In the genomic region with DNA sequence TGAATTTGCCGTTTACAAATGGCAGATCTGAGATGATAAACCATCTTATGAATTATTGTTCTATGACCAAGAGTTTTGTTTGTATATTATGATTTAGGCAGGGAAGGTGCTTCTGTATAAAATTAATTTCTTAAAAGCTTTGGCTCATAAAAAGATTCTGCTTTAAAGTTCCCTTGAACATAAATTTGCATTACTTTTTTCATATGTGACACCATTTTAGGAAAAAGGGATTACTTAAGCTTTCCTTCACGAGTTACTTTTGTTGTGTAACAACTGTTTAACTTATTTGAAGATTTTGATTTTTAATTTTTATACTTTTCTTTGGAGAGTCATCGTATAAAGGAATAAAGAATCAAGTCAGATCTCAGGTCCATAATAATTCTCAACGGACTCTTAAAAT, we compare ENCODE assay signal across 12 cellular contexts. TPM values are rescaled to one million over a fixed set of nuclear protein-coding genes. Genes with fewer than 3 reads are reported as not detected.
DNase-seq lines count a peak whose midpoint lies in the region; ATAC-seq, FAIRE-seq and TF ChIP-seq lines count a peak whose summit lies in the region.
"Had no signal": no experiment of that assay in that cellular context is flagged by ENCODE, and none has a peak within 500 bp of the region (broad histone marks: within the 10 kb centered on the region; RNA-seq: fewer than 3 reads in every experiment).

No MANE protein-coding gene starts in this region.

- no peak for ATAC-seq in HepG2
- no peak for ATAC-seq in right lobe of liver
- no peak for ATAC-seq in K562
- ATAC-seq in HG02759 (IDR thresholded peaks at IDR 0.05; ENCODE audit: unreplicated experiment), result no peak
- ATAC-seq in pancreas, result no peak
- no peak for ATAC-seq in HG02970 (IDR thresholded peaks at IDR 0.05; ENCODE audit: low FRiP score, unreplicated experiment)
- ATAC-seq: heart right ventricle had no signal

- H3K9me3 Mint-ChIP-seq in mesothelial cell of epicardium, result no peaks in the 10 kb centered on the region

- H4K20me1 ChIP-seq in HepG2 (ENCODE audit: insufficient read depth, low read length) (peaks cover 14% of the 10 kb centered on the region; the same call in 1 of the 2 replicates), K562 (replicated peaks; ENCODE audit: control insufficient read depth, insufficient read depth, low read length) (no peaks in the 10 kb centered on the region)

- H3K27me3 ChIP-seq in HepG2 (ENCODE audit: control insufficient read depth in 1 of 2, insufficient read depth in 2 of 2, low read length in 2 of 2) (no peaks in the 10 kb centered on the region; a peak in 1 of 5 replicates), right lobe of liver (no peaks in the 10 kb centered on the region), K562 (ENCODE audit: control insufficient read depth in 2 of 2, insufficient read depth in 2 of 2, low read length in 2 of 2) (no peaks in the 10 kb centered on the region), pancreas (no peaks in the 10 kb centered on the region)
- H3K27me3 ChIP-seq: heart right ventricle had no signal

- H3K27ac ChIP-seq in HepG2 (ENCODE audit: extremely low read length, insufficient read depth, low read length), result no peak overlapping the region
- no peak overlapping the region for H3K27ac ChIP-seq in right lobe of liver
- peak overlapping the region; percentile 93; the same call in 2 of the 3 replicates for H3K27ac ChIP-seq in K562 (ENCODE audit: extremely low read depth, low read depth, low read length)
- H3K27ac ChIP-seq in pancreas, result no peak overlapping the region

- H3K79me2 ChIP-seq in HepG2 (ENCODE audit: insufficient read depth, low read length), result peaks cover 69% of the 10 kb centered on the region
- H3K79me2 ChIP-seq in K562 (ENCODE audit: control insufficient read depth, insufficient read depth, low read length), result peaks cover 81% of the 10 kb centered on the region

- H3K9ac ChIP-seq in HepG2 (ENCODE audit: insufficient read depth, low read depth, low read length) (peak overlapping the region; percentile 40; the same call in 1 of the 2 replicates), K562 (ENCODE audit: insufficient read depth in 1 of 2, low read depth in 2 of 2, low read length in 2 of 2) (peak overlapping the region in 1 of 2 experiments; percentile 78; a peak in 3 of 4 replicates)

- peaks cover 2% of the 10 kb centered on the region for H3K36me3 Mint-ChIP-seq in mesothelial cell of epicardium

- H3K4me1 Mint-ChIP-seq in mesothelial cell of epicardium, result peaks cover 39% of the 10 kb centered on the region

- 66% methylated on average over 4 of the region's 4 CpGs for WGBS in HepG2 (ENCODE audit: low lambda C conversion rate)
- 72% methylated on average over 4 of the region's 4 CpGs for WGBS in right lobe of liver (ENCODE audit: insufficient coverage, low coverage, low lambda C conversion rate, missing lambda C conversion rate)
- 4% methylated on average over 4 of the region's 4 CpGs for WGBS in K562 (ENCODE audit: insufficient coverage, low coverage, missing lambda C conversion rate)
- 52 to 54% methylated on average over 4 of the region's 4 CpGs for WGBS in pancreas, 2 donors

- FAIRE-seq in HepG2 (lab: Jason Lieb, UNC) (no peak), K562 (lab: Jason Lieb, UNC) (no peak), pancreas (lab: Jason Lieb, UNC) (no peak)

- peak overlapping the region in 2 of 3 experiments; percentile 69 to 86; a peak in 4 of 6 replicates for H3K4me3 ChIP-seq in HepG2 (replicated peaks in 1 of 3; ENCODE audit: insufficient read depth in 1 of 3, low read depth in 2 of 3, low read length in 3 of 3)
- H3K4me3 ChIP-seq in right lobe of liver, result no peak overlapping the region
- H3K4me3 ChIP-seq in K562, result peak overlapping the region; percentile 56
- H3K4me3 ChIP-seq in pancreas, result peak overlapping the region in 1 of 4 donors; percentile 83

- H3K9me1 ChIP-seq in K562 (ENCODE audit: control insufficient read depth, insufficient read depth, low read length), result no peaks in the 10 kb centered on the region

- H3K36me3 ChIP-seq in HepG2 (replicated peaks in 1 of 2; ENCODE audit: control insufficient read depth in 1 of 2, insufficient read depth in 2 of 2, low read length in 2 of 2), result peaks cover 0 to 5% of the 10 kb centered on the region in 2 experiments; a peak in 3 of 5 replicates
- H3K36me3 ChIP-seq in right lobe of liver, result no peaks in the 10 kb centered on the region
- peaks cover 22% of the 10 kb centered on the region for H3K36me3 ChIP-seq in K562 (ENCODE audit: control insufficient read depth, insufficient read depth, low read length)
- no peaks in the 10 kb centered on the region for H3K36me3 ChIP-seq in pancreas

- peaks cover 32% of the 10 kb centered on the region for H3K4me1 ChIP-seq in HepG2 (ENCODE audit: insufficient read depth, low read length)
- H3K4me1 ChIP-seq in right lobe of liver, result peaks cover 0 to 22% (median 9%) of the 10 kb centered on the region in 4 donors
- peaks cover 5 to 10% of the 10 kb centered on the region in 2 experiments; a peak in 3 of 5 replicates for H3K4me1 ChIP-seq in K562 (replicated peaks in 1 of 2; ENCODE audit: control insufficient read depth in 2 of 2, insufficient read depth in 2 of 2, low read length in 2 of 2)
- peaks cover 2 to 42% (median 38%) of the 10 kb centered on the region in 3 donors for H3K4me1 ChIP-seq in pancreas

- H3K9me3 ChIP-seq in HepG2 (ENCODE audit: low read length) (no peaks in the 10 kb centered on the region), right lobe of liver (no peaks in the 10 kb centered on the region), K562 (replicated peaks; ENCODE audit: control insufficient read depth, insufficient read depth, low read depth, low read length) (peaks cover 7% of the 10 kb centered on the region; the same call in 1 of the 2 replicates), pancreas (no peaks in the 10 kb centered on the region)
- H3K9me3 ChIP-seq: heart right ventricle had no signal

- no peak for TF ChIP-seq CTCF in HepG2 (CRISPR knock-in tag; IDR thresholded peaks at IDR 0.05)
- TF ChIP-seq CTCF in right lobe of liver (IDR thresholded peaks at IDR 0.05), result no peak
- TF ChIP-seq CTCF in K562 (IDR thresholded peaks at IDR 0.05 in 2 of 3, conservative IDR thresholded peaks at IDR 0.05 in 1 of 3; ENCODE audit: insufficient read depth in 2 of 3, low read depth in 1 of 3, low read length in 3 of 3), result no peak
- TF ChIP-seq CTCF in mesothelial cell of epicardium (IDR thresholded peaks at IDR 0.05; ENCODE audit: unreplicated experiment), result no peak
- TF ChIP-seq CTCF in pancreas (IDR thresholded peaks at IDR 0.05), result no peak

- CTCF ChIA-PET in HepG2 (lab: Yijun Ruan, JAX; ENCODE audit: low intra/inter-chr PET ratio, low total read pairs) (no interaction called here), K562 (lab: Yijun Ruan, JAX; ENCODE audit: low intra/inter-chr PET ratio) (no interaction called here)

- TF ChIP-seq RAD21 in HepG2 (CRISPR knock-in tag; IDR thresholded peaks at IDR 0.05) (no peak), K562 (CRISPR knock-in tag; conservative IDR thresholded peaks at IDR 0.05 in 1 of 2, IDR thresholded peaks at IDR 0.05 in 1 of 2) (no peak)

- peak overlapping the region; percentile 58 for H3K4me3 Mint-ChIP-seq in mesothelial cell of epicardium

- H3K4me2 ChIP-seq in HepG2 (ENCODE audit: low read depth, low read length) (peak overlapping the region; percentile 83), K562 (ENCODE audit: insufficient read depth, low read length) (peak overlapping the region; percentile 75)

- DNase-seq in HepG2 (ENCODE audit: low spot score) (no peak), right lobe of liver (no peak), K562 (ENCODE audit: extremely low read depth in 1 of 4, low spot score in 3 of 4) (no peak), mesothelial cell of epicardium (ENCODE audit: low spot score in 2 of 2, unreplicated experiment in 2 of 2) (no peak), pancreas (no peak), mucosa of gallbladder (ENCODE audit: low spot score) (no peak)
- DNase-seq: activated naive CD4-positive, alpha-beta T cell treated with anti-CD3 and anti-CD28 coated beads, Interleukin-2, amount 50 U/mL, for 16 hours; COR-L47; heart right ventricle; NCI-H1694 had no signal

- in situ Hi-C loops in HepG2 (cut with HindIII; ENCODE audit: extremely low pct_ligation_motif_present, low pct_unique_long_range_greater_than_20kb), result loop anchor here (5.0 kb wide), 1 partner anchor 86 kb away; a partner anchor contains a TSS
- in situ Hi-C loops in K562 (cut with MboI), result no loop called here

- H3K27me3 Mint-ChIP-seq in mesothelial cell of epicardium (ENCODE audit: low read depth), result no peaks in the 10 kb centered on the region

- TF ChIP-seq EP300 in HepG2 (IDR thresholded peaks at IDR 0.05; ENCODE audit: low read depth in 2 of 2, low read length in 2 of 2), result no peak
- no peak for TF ChIP-seq EP300 in HepG2 (CRISPR knock-in tag; IDR thresholded peaks at IDR 0.05; ENCODE audit: borderline replicate concordance)
- TF ChIP-seq EP300 in K562 (IDR thresholded peaks at IDR 0.05; ENCODE audit: low read length), result no peak

- H2AFZ ChIP-seq in HepG2 (ENCODE audit: low read length), result no peak overlapping the region
- no peak overlapping the region for H2AFZ ChIP-seq in K562 (ENCODE audit: low read depth, low read length)

- H3K27ac Mint-ChIP-seq in mesothelial cell of epicardium, result peak overlapping the region; percentile 92

- POLR2A ChIA-PET in HepG2 (lab: Yijun Ruan, JAX), result interaction anchor here (1.0 kb wide), 1 partner anchor 84 kb away, joined by 3 read pairs; a partner anchor contains a TSS
- POLR2A ChIA-PET in K562 (lab: Yijun Ruan, JAX), result no interaction called here

- no peak for TF ChIP-seq POLR2A in HepG2 (IDR thresholded peaks at IDR 0.05; ENCODE audit: insufficient read depth in 1 of 2, low read depth in 2 of 2, low read length in 2 of 2)
- no peak for TF ChIP-seq POLR2A in right lobe of liver (IDR thresholded peaks at IDR 0.05)
- TF ChIP-seq POLR2A in K562 (conservative IDR thresholded peaks at IDR 0.05), result no peak

- intact Hi-C loops in HepG2 (cut with micrococcal nuclease; ENCODE audit: unreplicated experiment) (no loop called here), right lobe of liver (cut with DNase I) (no loop called here), K562 (cut with micrococcal nuclease) (loop anchor here (5.0 kb wide), 2 partner anchors 86 to 101 kb away; a partner anchor contains a TSS), pancreas (cut with DNase I) (loop anchor here in 1 of 3 donors (10.0 kb wide), 1 partner anchor 83 kb away; a partner anchor contains a TSS)

- BruUV-seq in HepG2 (replicated peaks; lab: Mats Ljungman, UMichigan) (no TSS peak), K562 (replicated peaks; lab: Mats Ljungman, UMichigan) (no TSS peak)

RNA-seq across cellular contexts. Expression of a gene that starts 3.3 kb away (rescaled TPM):
- total RNA-seq in HepG2 (2016; rRNA removed; fragmentation: Illumina TruSeq; extraction: Trizol), result 43.9 and 55.7 TPM in 2 replicates
- 23.5 and 25.2 TPM in 2 replicates for total RNA-seq in HepG2 (2016; cell fraction: cytosol; rRNA removed; fragmentation: Illumina TruSeq; extraction: Trizol; ENCODE audit: low read depth)
- total RNA-seq in HepG2 (2016; cell fraction: insoluble cytoplasmic fraction; rRNA removed; fragmentation: Illumina TruSeq; extraction: Trizol), result 35.8 and 56.9 TPM in 2 replicates
- total RNA-seq in HepG2 (2016; cell fraction: membrane; rRNA removed; fragmentation: Illumina TruSeq; extraction: Trizol), result 13.3 and 14.5 TPM in 2 replicates
- 69.6 and 81.1 TPM in 2 replicates for total RNA-seq in HepG2 (2016; cell fraction: nucleus; rRNA removed; fragmentation: Illumina TruSeq; extraction: Trizol)
- 13.7 and 14.4 TPM in 2 replicates for polyA plus RNA-seq in HepG2 (2011; rRNA removed)
- 7.5 and 9.8 TPM in 2 replicates for polyA plus RNA-seq in HepG2 (2011; cell fraction: cytosol; rRNA removed)
- 31.0 and 39.2 TPM in 2 replicates for polyA plus RNA-seq in HepG2 (2011; cell fraction: nucleus; rRNA removed)
- 23.5 and 23.7 TPM in 2 replicates for polyA plus RNA-seq in HepG2 (2012)
- polyA plus RNA-seq in HepG2 (2016; cell fraction: cytosol; fragmentation: Illumina TruSeq; extraction: Trizol; ENCODE audit: low read depth), result 0.94 TPM in 2 replicates
- 18.1 and 22.3 TPM in 2 replicates for polyA plus RNA-seq in HepG2 (2016; cell fraction: insoluble cytoplasmic fraction; fragmentation: Illumina TruSeq; extraction: Trizol; ENCODE audit: low read depth)
- polyA plus RNA-seq in HepG2 (2016; cell fraction: membrane; fragmentation: Illumina TruSeq; extraction: Trizol; ENCODE audit: low read depth), result 1.8 and 2.3 TPM in 2 replicates
- 57.9 and 62.1 TPM in 2 replicates for polyA plus RNA-seq in HepG2 (2016; cell fraction: nucleus; fragmentation: Illumina TruSeq; extraction: Trizol; ENCODE audit: insufficient read depth, low read depth)
- 72.9 and 104 TPM in 2 replicates for polyA minus RNA-seq in HepG2 (2011; rRNA and poly(A)+ RNA removed; ENCODE audit: low replicate concordance)
- 53.1 and 57.3 TPM in 2 replicates for polyA minus RNA-seq in HepG2 (2011; cell fraction: cytosol; rRNA and poly(A)+ RNA removed)
- 188 and 199 TPM in 2 replicates for polyA minus RNA-seq in HepG2 (2011; cell fraction: nucleus; rRNA and poly(A)+ RNA removed)
- 10 to 100 TPM; 24.1 to 65.3 (median 34.8) TPM for total RNA-seq in right lobe of liver
- 112 and 189 TPM in 2 replicates for total RNA-seq in K562 (2011; cell fraction: chromatin; rRNA removed; ENCODE audit: low replicate concordance)
- 77.4 and 88.2 TPM in 2 replicates for total RNA-seq in K562 (2011; cell fraction: nucleolus; rRNA removed)
- total RNA-seq in K562 (2011; cell fraction: nucleoplasm; rRNA removed), result 128 and 225 TPM in 2 replicates
- total RNA-seq in K562 (2014; rRNA removed), result 22.5 and 27.1 TPM in 2 replicates
- 57.6 and 67.5 TPM in 2 replicates for total RNA-seq in K562 (2014; rRNA removed; fragmentation: Illumina TruSeq; extraction: Trizol)
- total RNA-seq in K562 (2015; rRNA removed; fragmentation: Illumina TruSeq; extraction: Trizol), result 33.4 and 37.6 TPM in 2 replicates
- total RNA-seq in K562 (2021), result 70.5 and 74.3 TPM in 2 replicates
- polyA plus RNA-seq in K562 (2011; rRNA removed), result 30.2 and 36.0 TPM in 2 replicates
- polyA plus RNA-seq in K562 (2011; cell fraction: cytosol; rRNA removed), result 15.6 and 18.5 TPM in 2 replicates
- polyA plus RNA-seq in K562 (2011; cell fraction: nucleus; rRNA removed), result 49.1 and 57.9 TPM in 2 replicates
- polyA plus RNA-seq in K562 (2012), result 17.2 and 17.4 TPM in 2 replicates
- polyA plus RNA-seq in K562 (2014; fragmentation: Illumina TruSeq; extraction: Trizol), result 17.5 and 19.7 TPM in 2 replicates
- polyA plus RNA-seq in K562 (2014; fragmentation: Nextera tagmentation; extraction: Ambion mirVana), result 10 to 100 TPM; 36.0 to 47.5 TPM
- polyA plus RNA-seq in K562 (2014; rRNA removed), result 10.0 and 13.7 TPM in 2 replicates
- 167 and 201 TPM in 2 replicates for polyA minus RNA-seq in K562 (2011; rRNA and poly(A)+ RNA removed)
- polyA minus RNA-seq in K562 (2011; cell fraction: cytosol; rRNA and poly(A)+ RNA removed), result 75.6 and 94.2 TPM in 2 replicates
- polyA minus RNA-seq in K562 (2011; cell fraction: nucleus; rRNA and poly(A)+ RNA removed), result 158 and 213 TPM in 2 replicates
- total RNA-seq in mesothelial cell of epicardium, result 99.4 to 106 TPM (median 105 TPM) in 3 replicates
- 10 to 100 TPM; 17.7 to 44.7 (median 23.8) TPM for total RNA-seq in pancreas
- 10 to 100 TPM; 14.8 to 21.0 TPM for polyA plus RNA-seq in pancreas
- total RNA-seq in mucosa of gallbladder, result 116 TPM

Comparison
In these comparisons a context has a peak if more than half of its experiments do, and no peak if none do; other contexts are left out.
1. H3K4me3 ChIP-seq: peak in HepG2 (2 of 3) and K562 (single experiment); none in right lobe of liver (0 of 3).